In genomic region chr17:45230410-45230786, GRCh38 we compare ENCODE assay signal across 1 cellular context.
TF ChIP-seq lines count a peak whose summit lies in the region.

No MANE protein-coding gene starts in this region.

TF ChIP-seq in IMR-90, 13 proteins besides CTCF, POLR2A, EP300 and RAD21:
- TF ChIP-seq NFE2L2 (IDR thresholded peaks at IDR 0.05; ENCODE audit: low read depth, low read length) (no peak), FOS (IDR thresholded peaks at IDR 0.05; ENCODE audit: low read depth, low read length) (no peak), ELK1 (IDR thresholded peaks at IDR 0.05; ENCODE audit: borderline replicate concordance, low read depth, low read length) (no peak), BHLHE40 (IDR thresholded peaks at IDR 0.05; ENCODE audit: low read depth, low read length) (no peak), CHD1 (IDR thresholded peaks at IDR 0.05; ENCODE audit: low read depth, low read length) (no peak), MXI1 (IDR thresholded peaks at IDR 0.05; ENCODE audit: borderline replicate concordance, low read depth, low read length) (no peak), MAZ (IDR thresholded peaks at IDR 0.05; ENCODE audit: borderline replicate concordance, low read depth, low read length) (no peak)
